Comparison of ENCODE assay signal across 11 cellular contexts in genomic region chr6:3260296-3260695, GRCh38. TPM values are rescaled to one million over a fixed set of nuclear protein-coding genes. Genes with fewer than 3 reads are reported as not detected.
A peak's percentile ranks its signal among the peaks of the same experiment; 100 is the strongest.
DNase-seq lines count a peak whose midpoint lies in the region; ATAC-seq and TF ChIP-seq lines count a peak whose summit lies in the region.
"Had no signal": no experiment of that assay in that cellular context is flagged by ENCODE, and none has a peak within 500 bp of the region (broad histone marks: within the 10 kb centered on the region; RNA-seq: fewer than 3 reads in every experiment).

No MANE protein-coding gene starts in this region.

- POLR2A ChIA-PET in SK-N-SH (lab: Yijun Ruan, JAX) (interaction anchor here (1.2 to 3.0 kb wide), 4 partner anchors 9 to 761 kb away, joined by 5 to 21 read pairs (median 6); a partner anchor contains a TSS), OCI-LY7 (lab: Charles Lee) (interaction anchor here (0.9 to 1.7 kb wide), 5 partner anchors 9 to 31 kb away, joined by 3 to 4 read pairs (median 4); no protein-coding TSS in a partner anchor)

- no peaks in the 10 kb centered on the region for H3K36me3 Mint-ChIP-seq in progenitor cell of endocrine pancreas (ENCODE audit: insufficient read depth)

- H3F3A ChIP-seq in SK-N-SH (replicated peaks; ENCODE audit: insufficient read depth), result no peaks in the 10 kb centered on the region

- no peak overlapping the region for H3K9ac ChIP-seq in SK-N-SH

- TSS peak; percentile 62 for BruUV-seq in OCI-LY7 (replicated peaks; lab: Mats Ljungman, UMichigan)

- TF ChIP-seq CTCF in SK-N-SH (IDR thresholded peaks at IDR 0.05) (no peak), OCI-LY7 (conservative IDR thresholded peaks at IDR 0.05; ENCODE audit: low read length) (no peak), progenitor cell of endocrine pancreas (IDR thresholded peaks at IDR 0.05; ENCODE audit: unreplicated experiment) (no peak)

- TF ChIP-seq RAD21 in SK-N-SH (IDR thresholded peaks at IDR 0.05; ENCODE audit: low read length), result no peak

- DNase-seq in SK-N-SH, result no peak
- DNase-seq in OCI-LY7 (ENCODE audit: low spot score), result no peak
- no peak for DNase-seq in effector memory CD4-positive, alpha-beta T cell
- no peak for DNase-seq in progenitor cell of endocrine pancreas (ENCODE audit: low spot score, unreplicated experiment)
- no peak for DNase-seq in T-helper 9 cell
- DNase-seq: 8988T, NCI-H345 had no signal

- no peaks in the 10 kb centered on the region for H3K9me3 Mint-ChIP-seq in progenitor cell of endocrine pancreas (ENCODE audit: low read depth)

- H3K27me3 Mint-ChIP-seq in progenitor cell of endocrine pancreas, result peaks cover 19% of the 10 kb centered on the region

- ATAC-seq in SK-N-SH treated with all-trans-retinoic acid at 6 μM for 48 hours (no peak), GM21737 (IDR thresholded peaks at IDR 0.05; ENCODE audit: unreplicated experiment) (no peak), GM19351 (IDR thresholded peaks at IDR 0.05; ENCODE audit: unreplicated experiment) (no peak)

- intact Hi-C loops in OCI-LY7 (cut with micrococcal nuclease; ENCODE audit: unreplicated experiment), result no loop called here

- H3K4me1 ChIP-seq in SK-N-SH (ENCODE audit: control insufficient read depth in 1 of 2, insufficient read depth in 2 of 2, low read depth in 1 of 2, low read length in 1 of 2) (peaks cover 6 to 23% of the 10 kb centered on the region in 2 experiments; a peak in 1 of 4 replicates), OCI-LY7 (ENCODE audit: insufficient read depth, low read length, poor library complexity, severe bottlenecking) (peaks cover 15% of the 10 kb centered on the region)
- H3K4me1 ChIP-seq in effector memory CD4-positive, alpha-beta T cell (ENCODE audit: control insufficient read depth, insufficient read depth, low read length, poor library complexity, severe bottlenecking), result peaks cover 18% of the 10 kb centered on the region

- no peaks in the 10 kb centered on the region; the same call in 1 of the 2 replicates for H3K27me3 ChIP-seq in SK-N-SH (ENCODE audit: insufficient read depth)
- no peaks in the 10 kb centered on the region for H3K27me3 ChIP-seq in effector memory CD4-positive, alpha-beta T cell (replicated peaks; ENCODE audit: control insufficient read depth, insufficient read depth, low read length, poor library complexity, severe bottlenecking)

- 93% methylated on average over 14 of the region's 14 CpGs for WGBS in SK-N-SH (ENCODE audit: low lambda C conversion rate)

- H3K9me3 ChIP-seq in SK-N-SH (no peaks in the 10 kb centered on the region), OCI-LY7 (ENCODE audit: low read length) (no peaks in the 10 kb centered on the region)
- no peaks in the 10 kb centered on the region for H3K9me3 ChIP-seq in effector memory CD4-positive, alpha-beta T cell (ENCODE audit: control insufficient read depth, low read length)
- H3K9me3 ChIP-seq: neutrophil had no signal

- no peak overlapping the region for H3K27ac Mint-ChIP-seq in progenitor cell of endocrine pancreas

- H3K27ac ChIP-seq in SK-N-SH (ENCODE audit: low read depth in 2 of 2, low read length in 1 of 2), result no peak overlapping the region
- no peak overlapping the region for H3K27ac ChIP-seq in OCI-LY7 (ENCODE audit: low read depth, low read length, poor library complexity, severe bottlenecking)
- H3K27ac ChIP-seq in effector memory CD4-positive, alpha-beta T cell (ENCODE audit: insufficient read depth, low read length, poor library complexity, severe bottlenecking), result no peak overlapping the region

- peaks cover 20% of the 10 kb centered on the region for H4K20me1 ChIP-seq in SK-N-SH (ENCODE audit: insufficient read depth)
- no peaks in the 10 kb centered on the region; the same call in 1 of the 2 replicates for H4K20me1 ChIP-seq in OCI-LY7 (ENCODE audit: insufficient read depth, low read length)

- H2AFZ ChIP-seq in SK-N-SH (ENCODE audit: low read depth), result no peak overlapping the region
- no peak overlapping the region for H2AFZ ChIP-seq in OCI-LY7 (ENCODE audit: low read length)

- H3K4me3 Mint-ChIP-seq in progenitor cell of endocrine pancreas (ENCODE audit: low read depth), result peak overlapping the region; percentile 94

- H3K4me2 ChIP-seq in SK-N-SH (peak overlapping the region; percentile 57), OCI-LY7 (ENCODE audit: low read length) (peak overlapping the region; percentile 57)

- no peaks in the 10 kb centered on the region for H3K9me2 ChIP-seq in SK-N-SH
- H3K9me2 ChIP-seq in OCI-LY7 (ENCODE audit: insufficient read depth, low read length), result no peaks in the 10 kb centered on the region

- peaks cover 8% of the 10 kb centered on the region for H3K4me1 Mint-ChIP-seq in progenitor cell of endocrine pancreas (ENCODE audit: low read depth)

- no peak for TF ChIP-seq EP300 in SK-N-SH (IDR thresholded peaks at IDR 0.05; ENCODE audit: borderline replicate concordance in 1 of 2, low read depth in 1 of 2, low read length in 1 of 2)

- H3K36me3 ChIP-seq in SK-N-SH (replicated peaks in 1 of 2; ENCODE audit: control insufficient read depth in 1 of 2, insufficient read depth in 2 of 2, low read length in 1 of 2), result peaks cover 0 to 21% of the 10 kb centered on the region in 2 experiments
- H3K36me3 ChIP-seq in OCI-LY7 (ENCODE audit: insufficient read depth, low read length), result peaks cover 45% of the 10 kb centered on the region
- peaks cover 18% of the 10 kb centered on the region for H3K36me3 ChIP-seq in effector memory CD4-positive, alpha-beta T cell (ENCODE audit: control insufficient read depth, insufficient read depth, low read length)

- H3K79me2 ChIP-seq in SK-N-SH (ENCODE audit: insufficient read depth) (peaks cover 57% of the 10 kb centered on the region), OCI-LY7 (ENCODE audit: insufficient read depth, low read depth, low read length) (peaks cover 41% of the 10 kb centered on the region)

- H3K4me3 ChIP-seq in SK-N-SH (ENCODE audit: low read depth in 2 of 2, low read length in 1 of 2), result no peak overlapping the region
- H3K4me3 ChIP-seq in OCI-LY7 (ENCODE audit: low read depth, low read length, poor library complexity, severe bottlenecking), result peak overlapping the region; percentile 95
- peak overlapping the region; percentile 28 for H3K4me3 ChIP-seq in effector memory CD4-positive, alpha-beta T cell (ENCODE audit: insufficient read depth, low read depth, low read length, poor library complexity, severe bottlenecking)

- CTCF ChIA-PET in SK-N-SH (lab: Yijun Ruan, JAX), result interaction anchor here (1.0 to 7.5 kb wide), 6 partner anchors 11 to 483 kb away, joined by 3 to 48 read pairs (median 6); no protein-coding TSS in a partner anchor
- CTCF ChIA-PET in OCI-LY7 (lab: Charles Lee; ENCODE audit: unreplicated experiment), result interaction anchor here (0.5 kb wide), 1 partner anchor 8 kb away, joined by 3 read pairs; no protein-coding TSS in a partner anchor

TF ChIP-seq in SK-N-SH, 30 proteins besides CTCF, POLR2A, EP300 and RAD21 (continues in another document):
- TF ChIP-seq JUND (IDR thresholded peaks at IDR 0.05) (no peak), NRF1 (IDR thresholded peaks at IDR 0.05; ENCODE audit: low read depth, low read length) (no peak)

TF ChIP-seq in SK-N-SH treated with all-trans-retinoic acid at 6 μM for 48 hours, 23 proteins besides CTCF, POLR2A, EP300 and RAD21 (continues in another document):
- TF ChIP-seq ZNF565 (CRISPR knock-in tag; conservative IDR thresholded peaks at IDR 0.05; ENCODE audit: low read depth) (no peak), ZC3H10 (CRISPR knock-in tag; IDR thresholded peaks at IDR 0.05) (no peak), TOX (CRISPR knock-in tag; IDR thresholded peaks at IDR 0.05; ENCODE audit: borderline replicate concordance) (no peak), CSDC2 (CRISPR knock-in tag; IDR thresholded peaks at IDR 0.05) (no peak), ISL1 (CRISPR knock-in tag; IDR thresholded peaks at IDR 0.05) (no peak), ZFP30 (CRISPR knock-in tag; IDR thresholded peaks at IDR 0.05) (no peak), CREB5 (CRISPR knock-in tag; IDR thresholded peaks at IDR 0.05; ENCODE audit: low read depth) (no peak), ESRRG (CRISPR knock-in tag; IDR thresholded peaks at IDR 0.05) (no peak), OSR1 (CRISPR knock-in tag; IDR thresholded peaks at IDR 0.05) (no peak), RARB (CRISPR knock-in tag; IDR thresholded peaks at IDR 0.05) (no peak), GLIS3 (CRISPR knock-in tag; IDR thresholded peaks at IDR 0.05) (no peak)

RNA-seq across cellular contexts. Expression of gene PSMG4, which starts 1.5 kb away (rescaled TPM):
- 60.0 and 61.3 TPM in 2 replicates for polyA plus RNA-seq in SK-N-SH (2012; rRNA removed)
- polyA plus RNA-seq in SK-N-SH (2012; cell fraction: cytosol; rRNA removed), result 46.7 and 55.4 TPM in 2 replicates
- 38.1 and 46.5 TPM in 2 replicates for polyA plus RNA-seq in SK-N-SH (2012; cell fraction: nucleus; rRNA removed)
- total RNA-seq in OCI-LY7 (2014; rRNA removed; shearing (Covaris generic)), result 58.3 and 65.4 TPM in 2 replicates
- 43.3 and 48.9 TPM in 2 replicates for total RNA-seq in OCI-LY7 (2022)
- total RNA-seq in progenitor cell of endocrine pancreas, result 17.7 and 18.9 TPM in 2 replicates

RNA-seq across cellular contexts. Expression of gene TUBB2B, which starts 32.8 kb away (rescaled TPM):
- 161 and 162 TPM in 2 replicates for polyA plus RNA-seq in SK-N-SH (2012; rRNA removed)
- polyA plus RNA-seq in SK-N-SH (2012; cell fraction: cytosol; rRNA removed), result 98.8 and 151 TPM in 2 replicates
- 84.1 and 119 TPM in 2 replicates for polyA plus RNA-seq in SK-N-SH (2012; cell fraction: nucleus; rRNA removed)
- not detected in 2 replicates for total RNA-seq in OCI-LY7 (2014; rRNA removed; shearing (Covaris generic))
- total RNA-seq in OCI-LY7 (2022) (0.27 and 0.33 TPM in 2 replicates), progenitor cell of endocrine pancreas (268 and 276 TPM in 2 replicates)

Comparison
In these comparisons a context has a peak if more than half of its experiments do, and no peak if none do; other contexts are left out.
1. H3K4me3 ChIP-seq: peak in OCI-LY7 (single experiment) and effector memory CD4-positive, alpha-beta T cell (single experiment); none in SK-N-SH (0 of 2).
2. RNA of gene TUBB2B, which starts 32.8 kb away (total RNA-seq): 268 to 276 TPM in progenitor cell of endocrine pancreas; 0.27 to 0.33 TPM in OCI-LY7; every median in the first group is over 100 times any median in the second.